Comparison of ENCODE assay signal across 22 cellular contexts in genomic region chr3:27451845-27452244, GRCh38.
"Had no signal": no experiment of that assay in that cellular context is flagged by ENCODE, and none has a peak within 500 bp of the region (broad histone marks: within the 10 kb centered on the region; RNA-seq: fewer than 3 reads in every experiment).

No MANE protein-coding gene starts in this region.

- H3K4me1 ChIP-seq: upper lobe of right lung had no signal

- H3K4me3 ChIP-seq: coronary artery, esophagus muscularis mucosa, gastroesophageal sphincter, mucosa of descending colon, ovary, tibial artery, upper lobe of right lung had no signal

- DNase-seq: effector CD4-positive, alpha-beta T cell; foreskin fibroblast; glutamatergic neuron; islet precursor cell; mammary epithelial cell; mucosa of descending colon; naive thymus-derived CD8-positive, alpha-beta T cell; ovary; right cardiac atrium; small intestine; stimulated activated CD4-positive, alpha-beta T cell treated with anti-CD3 and anti-CD28 coated beads, Interleukin-4, amount 100 ng/mL, for 1 hour; stimulated activated CD8-positive, alpha-beta memory T cell treated with anti-CD3 and anti-CD28 coated beads, Interleukin-4, amount 100 ng/mL, for 48 hours; tibial artery; upper lobe of right lung had no signal

- H3K4me3 Mint-ChIP-seq: naive thymus-derived CD8-positive, alpha-beta T cell; neural crest cell; stimulated activated effector memory CD8-positive, alpha-beta T cell treated with anti-CD3 and anti-CD28 coated beads, Interleukin-12 subunit alpha, Interleukin-12 subunit beta, amount 100 ng/mL, for 72 hours; stimulated activated naive CD8-positive, alpha-beta T cell treated with anti-CD3 and anti-CD28 coated beads, Interleukin-15, Interleukin-2, amounts not matched to agents 100 ng/mL and 50 ng/mL, for 24 hours had no signal

- H3K27ac Mint-ChIP-seq: stimulated activated effector memory CD8-positive, alpha-beta T cell treated with anti-CD3 and anti-CD28 coated beads, Interleukin-12 subunit alpha, Interleukin-12 subunit beta, amount 100 ng/mL, for 72 hours had no signal

- H3K27me3 Mint-ChIP-seq: naive thymus-derived CD8-positive, alpha-beta T cell; progenitor cell of endocrine pancreas; stimulated activated naive CD8-positive, alpha-beta T cell treated with anti-CD3 and anti-CD28 coated beads, Interleukin-15, Interleukin-2, amounts not matched to agents 100 ng/mL and 50 ng/mL, for 24 hours had no signal

- H3K9me3 Mint-ChIP-seq: naive thymus-derived CD8-positive, alpha-beta T cell; neural crest cell; stimulated activated effector memory CD8-positive, alpha-beta T cell treated with anti-CD3 and anti-CD28 coated beads, Interleukin-12 subunit alpha, Interleukin-12 subunit beta, amount 100 ng/mL, for 72 hours; stimulated activated naive CD8-positive, alpha-beta T cell treated with anti-CD3 and anti-CD28 coated beads, Interleukin-15, Interleukin-2, amounts not matched to agents 100 ng/mL and 50 ng/mL, for 24 hours had no signal

- ATAC-seq: gastroesophageal sphincter; left lobe of liver; mucosa of descending colon; naive thymus-derived CD8-positive, alpha-beta T cell; right cardiac atrium; stimulated activated effector memory CD8-positive, alpha-beta T cell treated with anti-CD3 and anti-CD28 coated beads, Interleukin-12 subunit alpha, Interleukin-12 subunit beta, amount 100 ng/mL, for 72 hours; upper lobe of right lung had no signal

- H3K27me3 ChIP-seq: esophagus muscularis mucosa, gastroesophageal sphincter, ovary, tibial artery, upper lobe of right lung had no signal

- H3K36me3 ChIP-seq: ovary, upper lobe of right lung had no signal

- H3K9me3 ChIP-seq: esophagus muscularis mucosa, gastroesophageal sphincter, mucosa of descending colon, ovary, tibial artery, upper lobe of right lung had no signal

- H3K27ac ChIP-seq: coronary artery, esophagus muscularis mucosa, gastroesophageal sphincter, ovary, tibial artery, upper lobe of right lung had no signal
